29 cellular contexts compared by ENCODE assay signal in the genomic region with DNA sequence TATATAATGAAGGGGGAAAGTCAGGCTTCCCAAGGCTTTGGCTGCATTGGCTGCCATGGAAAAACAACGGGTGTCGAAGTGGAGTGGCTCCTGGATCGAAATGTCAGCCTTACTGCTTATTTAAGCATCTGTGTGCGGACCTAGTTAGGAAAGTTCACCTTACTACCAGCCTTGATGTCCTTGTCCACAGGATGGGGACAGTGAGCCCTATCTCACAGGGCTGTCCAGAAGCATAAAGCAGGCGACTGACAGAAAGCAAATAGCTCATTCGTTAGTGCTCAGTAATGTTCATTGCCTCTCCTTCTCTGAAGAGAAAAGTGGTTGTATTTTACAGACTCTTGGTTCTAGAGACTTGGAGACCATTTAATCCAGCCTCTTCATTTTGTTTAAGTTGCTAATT.
DNase-seq lines count a peak whose midpoint lies in the region; ATAC-seq and TF ChIP-seq lines count a peak whose summit lies in the region.
"Had no signal": no experiment of that assay in that cellular context is flagged by ENCODE, and none has a peak within 500 bp of the region (broad histone marks: within the 10 kb centered on the region; RNA-seq: fewer than 3 reads in every experiment).

No MANE protein-coding gene starts in this region.

- peak overlapping the region; percentile 8 for H3K4me2 ChIP-seq in trophoblast cell (ENCODE audit: low read length)
- H3K4me2 ChIP-seq: KMS-11 had no signal

- peak overlapping the region; percentile 20 for H4K8ac ChIP-seq in trophoblast cell (ENCODE audit: low read depth, low read length)

- peak overlapping the region; percentile 15 for H2BK5ac ChIP-seq in trophoblast cell (ENCODE audit: low read depth, low read length, poor library complexity)

- peaks cover 11% of the 10 kb centered on the region for H3K79me2 ChIP-seq in trophoblast cell (ENCODE audit: control insufficient read depth, insufficient read depth, low read length, poor library complexity)

- TF ChIP-seq POLR2A in spleen (IDR thresholded peaks at IDR 0.05), result no peak

- ATAC-seq in central memory CD8-positive, alpha-beta T cell (replicated peaks; ENCODE audit: extremely low read depth, poor library complexity, severe bottlenecking), result no peak
- ATAC-seq: activated CD4-positive, alpha-beta T cell treated with anti-CD3 and anti-CD28 coated beads for 36 hours; activated T-cell treated with anti-CD3 and anti-CD28 coated beads, Interleukin-2, amount 50 U/mL, for 4 hours; left lung had no signal

- H3K4me3 Mint-ChIP-seq in activated naive CD4-positive, alpha-beta T cell treated with anti-CD3 and anti-CD28 coated beads, Interleukin-2, amount 10 ng/mL, durations not matched to agents 7 days and 5 days, result no peak overlapping the region
- H3K4me3 Mint-ChIP-seq in central memory CD8-positive, alpha-beta T cell, result no peak overlapping the region
- H3K4me3 Mint-ChIP-seq: activated CD4-positive, alpha-beta T cell treated with anti-CD3 and anti-CD28 coated beads for 36 hours; activated naive CD4-positive, alpha-beta T cell treated with anti-CD3 and anti-CD28 coated beads for 36 hours; activated T-cell treated with anti-CD3 and anti-CD28 coated beads, Interleukin-2, amount 50 U/mL, for 4 hours; H9; T-helper 1 cell treated with Interleukin-12 subunit alpha and Interleukin-12 subunit beta and Interleukin-4 antibody, amounts not matched to agents 30 μg/mL and 1 μg/mL, for 36 hours had no signal

- WGBS in trophoblast cell (ENCODE audit: extremely low coverage, insufficient coverage, insufficient read length), result no CpG with 5 or more reads among the region's 6 CpGs
- 86 to 96% (median 88%) methylated on average over 6 of the region's 6 CpGs for WGBS in spleen, 5 donors

- DNase-seq in activated naive CD4-positive, alpha-beta T cell treated with anti-CD3 and anti-CD28 coated beads, Interleukin-2, amount 10 ng/mL, durations not matched to agents 7 days and 5 days, result no peak
- no peak for DNase-seq in activated naive CD4-positive, alpha-beta T cell treated with anti-CD3 and anti-CD28 coated beads, Interleukin-2, amount 50 U/mL, for 16 hours
- DNase-seq in HFF-Myc (ENCODE audit: extremely low read depth, low read depth) (no peak), trophoblast cell (peak in 1 of 2 donors; percentile 49), SW 1271 (lab: John Stamatoyannopoulos, UW) (no peak), dorsolateral prefrontal cortex (no peak), spleen (no peak)
- DNase-seq in central memory CD8-positive, alpha-beta T cell (ENCODE audit: low spot score in 2 of 2), result no peak
- DNase-seq: activated CD4-positive, alpha-beta T cell treated with anti-CD3 and anti-CD28 coated beads for 36 hours; activated CD8-positive, alpha-beta memory T cell treated with anti-CD3 and anti-CD28 coated beads for 24 hours; activated naive CD4-positive, alpha-beta T cell treated with anti-CD3 and anti-CD28 coated beads for 36 hours; activated T-cell treated with anti-CD3 and anti-CD28 coated beads, Interleukin-2, amount 50 U/mL, for 4 hours; aorta; BE2C; central memory CD4-positive, alpha-beta T cell; DMS79; H9; left lung; mesenchymal stem cell; NCI-H1417; NCI-H2029 treated with DMSO at 0.1 percent for 48 hours; NCI-H69; nucleus accumbens; stimulated activated CD4-positive, alpha-beta T cell treated with anti-CD3 and anti-CD28 coated beads, Interleukin-1b, Interleukin-23, amount 100 ng/mL, for 48 hours; transverse colon had no signal

- H3K79me1 ChIP-seq in trophoblast cell (ENCODE audit: low read length), result peaks cover 45% of the 10 kb centered on the region

- no peak overlapping the region for H2AFZ ChIP-seq in trophoblast cell (ENCODE audit: insufficient read depth, low read length, poor library complexity)

- no peak overlapping the region for H3K18ac ChIP-seq in trophoblast cell (ENCODE audit: low read length)

- peak overlapping the region; percentile 58 for H3K4ac ChIP-seq in trophoblast cell (ENCODE audit: low read depth, low read length)

- H3K4me1 ChIP-seq in trophoblast cell (ENCODE audit: control insufficient read depth in 1 of 2, insufficient read depth in 2 of 2, low read length in 2 of 2), result peaks cover 11 to 24% of the 10 kb centered on the region in 2 experiments
- no peaks in the 10 kb centered on the region for H3K4me1 ChIP-seq in spleen
- H3K4me1 ChIP-seq: BE2C, Caco-2, left lung had no signal

- no peaks in the 10 kb centered on the region for H3K27me3 Mint-ChIP-seq in activated naive CD4-positive, alpha-beta T cell treated with anti-CD3 and anti-CD28 coated beads, Interleukin-2, amount 10 ng/mL, durations not matched to agents 7 days and 5 days
- H3K27me3 Mint-ChIP-seq in central memory CD8-positive, alpha-beta T cell, result no peaks in the 10 kb centered on the region
- H3K27me3 Mint-ChIP-seq: activated CD4-positive, alpha-beta T cell treated with anti-CD3 and anti-CD28 coated beads for 36 hours had no signal

- H3K4me1 Mint-ChIP-seq in activated naive CD4-positive, alpha-beta T cell treated with anti-CD3 and anti-CD28 coated beads, Interleukin-2, amount 10 ng/mL, durations not matched to agents 7 days and 5 days, result no peaks in the 10 kb centered on the region
- H3K4me1 Mint-ChIP-seq in central memory CD8-positive, alpha-beta T cell, result peaks cover 23% of the 10 kb centered on the region
- H3K4me1 Mint-ChIP-seq: H9 had no signal

- peak overlapping the region; percentile 50 for H2BK120ac ChIP-seq in trophoblast cell (ENCODE audit: insufficient read depth, low read length, poor library complexity)

- H3K27me3 ChIP-seq in trophoblast cell (ENCODE audit: insufficient read depth, low read length) (no peaks in the 10 kb centered on the region), dorsolateral prefrontal cortex (no peaks in the 10 kb centered on the region), spleen (replicated peaks in 1 of 7) (no peaks in the 10 kb centered on the region)
- H3K27me3 ChIP-seq: BE2C, left lung, transverse colon had no signal

- H3K4me3 ChIP-seq in HFF-Myc (replicated peaks; ENCODE audit: low read depth, low read length) (no peak overlapping the region), trophoblast cell (ENCODE audit: low read depth, low read length) (no peak overlapping the region), dorsolateral prefrontal cortex (no peak overlapping the region), spleen (no peak overlapping the region)
- H3K4me3 ChIP-seq: left lung, skin epidermis, transverse colon had no signal

- H3K27ac ChIP-seq in trophoblast cell (ENCODE audit: low read depth, low read length) (peak overlapping the region; percentile 75), dorsolateral prefrontal cortex (no peak overlapping the region), spleen (no peak overlapping the region)
- H3K27ac ChIP-seq: KMS-11, left lung, skin epidermis had no signal

- no peak overlapping the region for H3K23ac ChIP-seq in trophoblast cell (ENCODE audit: low read length)

- CTCF ChIA-PET in activated naive CD4-positive, alpha-beta T cell treated with anti-CD3 and anti-CD28 coated beads, Interleukin-2, amount 10 ng/mL, durations not matched to agents 7 days and 5 days (lab: Charles Lee), result interaction anchor here (0.8 to 1.4 kb wide), 2 partner anchors 84 to 339 kb away, joined by 3 read pairs; no protein-coding TSS in a partner anchor

- H3K36me3 ChIP-seq in trophoblast cell (ENCODE audit: control insufficient read depth in 1 of 2, insufficient read depth in 2 of 2, low read length in 2 of 2), result peaks cover 6 to 8% of the 10 kb centered on the region in 2 experiments
- peaks cover 0 to 100% (median 50%) of the 10 kb centered on the region in 6 donors for H3K36me3 ChIP-seq in spleen
- H3K36me3 ChIP-seq: BE2C, transverse colon had no signal

- peak overlapping the region; percentile 10 for H3K14ac ChIP-seq in trophoblast cell (ENCODE audit: low read length)

- no peaks in the 10 kb centered on the region for H3K9me3 ChIP-seq in trophoblast cell (ENCODE audit: insufficient read depth, low read depth, low read length)
- no peaks in the 10 kb centered on the region for H3K9me3 ChIP-seq in spleen
- H3K9me3 ChIP-seq: BE2C, Caco-2, left lung, transverse colon had no signal

- TF ChIP-seq CTCF in HFF-Myc (IDR thresholded peaks at IDR 0.05; ENCODE audit: low read depth, low read length, missing control alignments) (peak; percentile 5), dorsolateral prefrontal cortex (IDR thresholded peaks at IDR 0.05 in 54 of 56, conservative IDR thresholded peaks at IDR 0.05 in 2 of 56; ENCODE audit: low read depth in 1 of 56, partially characterized antibody in 56 of 56) (no peak), spleen (IDR thresholded peaks at IDR 0.05 in 8 of 11, conservative IDR thresholded peaks at IDR 0.05 in 3 of 11) (no peak)

- peak overlapping the region; percentile 5 for H2AK5ac ChIP-seq in trophoblast cell (ENCODE audit: low read length)

- H4K12ac ChIP-seq in trophoblast cell (ENCODE audit: low read depth, low read length), result no peak overlapping the region

- peaks cover 80% of the 10 kb centered on the region for H3K36me3 Mint-ChIP-seq in activated naive CD4-positive, alpha-beta T cell treated with anti-CD3 and anti-CD28 coated beads, Interleukin-2, amount 10 ng/mL, durations not matched to agents 7 days and 5 days
- H3K36me3 Mint-ChIP-seq in central memory CD8-positive, alpha-beta T cell (ENCODE audit: insufficient read depth), result peaks cover 80% of the 10 kb centered on the region

- no peaks in the 10 kb centered on the region for H3K9me3 Mint-ChIP-seq in activated naive CD4-positive, alpha-beta T cell treated with anti-CD3 and anti-CD28 coated beads, Interleukin-2, amount 10 ng/mL, durations not matched to agents 7 days and 5 days
- H3K9me3 Mint-ChIP-seq in central memory CD8-positive, alpha-beta T cell, result no peaks in the 10 kb centered on the region
- H3K9me3 Mint-ChIP-seq: activated naive CD4-positive, alpha-beta T cell treated with anti-CD3 and anti-CD28 coated beads for 36 hours; activated T-cell treated with anti-CD3 and anti-CD28 coated beads, Interleukin-2, amount 50 U/mL, for 4 hours; H9; T-helper 1 cell treated with Interleukin-12 subunit alpha and Interleukin-12 subunit beta and Interleukin-4 antibody, amounts not matched to agents 30 μg/mL and 1 μg/mL, for 36 hours had no signal

- peak overlapping the region; percentile 87 for H4K91ac ChIP-seq in trophoblast cell (ENCODE audit: low read depth, low read length)

- H3K9ac ChIP-seq in trophoblast cell (ENCODE audit: low read length), result no peak overlapping the region
- H3K9ac ChIP-seq: KMS-11 had no signal

- intact Hi-C loops in dorsolateral prefrontal cortex (cut with DNase I) (no loop called here), spleen (cut with DNase I; ENCODE audit: low total_unique reads) (no loop called here)

- H3K27ac Mint-ChIP-seq in activated naive CD4-positive, alpha-beta T cell treated with anti-CD3 and anti-CD28 coated beads, Interleukin-2, amount 10 ng/mL, durations not matched to agents 7 days and 5 days, result peak overlapping the region; percentile 20
- H3K27ac Mint-ChIP-seq in central memory CD8-positive, alpha-beta T cell (ENCODE audit: low read depth), result peak overlapping the region; percentile 71
- H3K27ac Mint-ChIP-seq: H9 had no signal

- H2BK12ac ChIP-seq in trophoblast cell (ENCODE audit: low read length), result peak overlapping the region; percentile 50
